Comparison of ENCODE assay signal across 1 cellular context in the genomic region with DNA sequence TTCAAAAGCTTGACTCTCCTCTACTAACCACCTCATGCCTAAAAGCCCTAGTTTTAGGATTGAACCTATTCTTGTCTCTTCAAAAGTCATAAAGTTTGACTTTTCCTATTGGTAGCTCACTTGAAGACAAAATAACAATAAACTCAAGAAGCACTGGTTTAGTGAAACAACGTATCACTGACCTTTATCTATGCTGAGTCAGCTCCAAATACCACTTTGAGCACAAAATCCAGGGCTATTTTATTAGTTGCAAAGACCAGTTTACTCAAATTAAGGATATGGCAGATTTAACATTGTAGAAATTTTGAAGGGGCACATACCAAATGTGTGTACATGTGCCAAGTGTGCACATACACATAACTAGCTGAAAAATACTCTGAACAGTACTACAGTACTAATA.
TF ChIP-seq lines count a peak whose summit lies in the region.

No MANE protein-coding gene starts in this region.

TF ChIP-seq in HCT116, 20 proteins besides CTCF, POLR2A, EP300 and RAD21 (continued from another document):
- TF ChIP-seq ZBTB33 (IDR thresholded peaks at IDR 0.05; ENCODE audit: extremely low read depth, insufficient replicate concordance, low read length), result no peak
- TF ChIP-seq, protein P1, sequence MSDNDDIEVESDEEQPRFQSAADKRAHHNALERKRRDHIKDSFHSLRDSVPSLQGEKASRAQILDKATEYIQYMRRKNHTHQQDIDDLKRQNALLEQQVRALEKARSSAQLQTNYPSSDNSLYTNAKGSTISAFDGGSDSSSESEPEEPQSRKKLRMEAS (IDR thresholded peaks at IDR 0.05), result no peak
- TF ChIP-seq EZH2 (IDR thresholded peaks at IDR 0.05), result no peak
- TF ChIP-seq EGR1 (IDR thresholded peaks at IDR 0.05; ENCODE audit: low read depth), result no peak
- TF ChIP-seq, protein P2, sequence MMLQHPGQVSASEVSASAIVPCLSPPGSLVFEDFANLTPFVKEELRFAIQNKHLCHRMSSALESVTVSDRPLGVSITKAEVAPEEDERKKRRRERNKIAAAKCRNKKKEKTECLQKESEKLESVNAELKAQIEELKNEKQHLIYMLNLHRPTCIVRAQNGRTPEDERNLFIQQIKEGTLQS (IDR thresholded peaks at IDR 0.05), result no peak
- no peak for TF ChIP-seq TCF7L2 (IDR thresholded peaks at IDR 0.05; ENCODE audit: borderline replicate concordance, extremely low read depth, insufficient read depth, insufficient read length)
- no peak for TF ChIP-seq ZNF274 (IDR thresholded peaks at IDR 0.05; ENCODE audit: low read depth, low read length)
- TF ChIP-seq ZFX (IDR thresholded peaks at IDR 0.05), result no peak
- no peak for TF ChIP-seq FOSL1 (IDR thresholded peaks at IDR 0.05; ENCODE audit: low read depth)
- no peak for TF ChIP-seq YY1 (IDR thresholded peaks at IDR 0.05; ENCODE audit: extremely low read depth, insufficient replicate concordance, low read depth, low read length)
- no peak for TF ChIP-seq ELF1 (IDR thresholded peaks at IDR 0.05; ENCODE audit: borderline replicate concordance, low read depth)
- no peak for TF ChIP-seq CEBPB (IDR thresholded peaks at IDR 0.05; ENCODE audit: low read depth)
- no peak for TF ChIP-seq CBX3 (IDR thresholded peaks at IDR 0.05; ENCODE audit: low read depth)
- TF ChIP-seq SIN3A (IDR thresholded peaks at IDR 0.05; ENCODE audit: low read depth), result no peak
- TF ChIP-seq, protein P3, sequence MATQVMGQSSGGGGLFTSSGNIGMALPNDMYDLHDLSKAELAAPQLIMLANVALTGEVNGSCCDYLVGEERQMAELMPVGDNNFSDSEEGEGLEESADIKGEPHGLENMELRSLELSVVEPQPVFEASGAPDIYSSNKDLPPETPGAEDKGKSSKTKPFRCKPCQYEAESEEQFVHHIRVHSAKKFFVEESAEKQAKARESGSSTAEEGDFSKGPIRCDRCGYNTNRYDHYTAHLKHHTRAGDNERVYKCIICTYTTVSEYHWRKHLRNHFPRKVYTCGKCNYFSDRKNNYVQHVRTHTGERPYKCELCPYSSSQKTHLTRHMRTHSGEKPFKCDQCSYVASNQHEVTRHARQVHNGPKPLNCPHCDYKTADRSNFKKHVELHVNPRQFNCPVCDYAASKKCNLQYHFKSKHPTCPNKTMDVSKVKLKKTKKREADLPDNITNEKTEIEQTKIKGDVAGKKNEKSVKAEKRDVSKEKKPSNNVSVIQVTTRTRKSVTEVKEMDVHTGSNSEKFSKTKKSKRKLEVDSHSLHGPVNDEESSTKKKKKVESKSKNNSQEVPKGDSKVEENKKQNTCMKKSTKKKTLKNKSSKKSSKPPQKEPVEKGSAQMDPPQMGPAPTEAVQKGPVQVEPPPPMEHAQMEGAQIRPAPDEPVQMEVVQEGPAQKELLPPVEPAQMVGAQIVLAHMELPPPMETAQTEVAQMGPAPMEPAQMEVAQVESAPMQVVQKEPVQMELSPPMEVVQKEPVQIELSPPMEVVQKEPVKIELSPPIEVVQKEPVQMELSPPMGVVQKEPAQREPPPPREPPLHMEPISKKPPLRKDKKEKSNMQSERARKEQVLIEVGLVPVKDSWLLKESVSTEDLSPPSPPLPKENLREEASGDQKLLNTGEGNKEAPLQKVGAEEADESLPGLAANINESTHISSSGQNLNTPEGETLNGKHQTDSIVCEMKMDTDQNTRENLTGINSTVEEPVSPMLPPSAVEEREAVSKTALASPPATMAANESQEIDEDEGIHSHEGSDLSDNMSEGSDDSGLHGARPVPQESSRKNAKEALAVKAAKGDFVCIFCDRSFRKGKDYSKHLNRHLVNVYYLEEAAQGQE (IDR thresholded peaks at IDR 0.05; ENCODE audit: low read depth), result no peak
- no peak for TF ChIP-seq POLR2AphosphoS5 (IDR thresholded peaks at IDR 0.05; ENCODE audit: low read depth, low read length)
